In genomic region chr20:62708591-62709536, GRCh38 we compare ENCODE assay signal across 10 cellular contexts. TPM values are rescaled to one million over a fixed set of nuclear protein-coding genes. Genes with fewer than 3 reads are reported as not detected.
DNase-seq lines count a peak whose midpoint lies in the region; ATAC-seq and TF ChIP-seq lines count a peak whose summit lies in the region.
"Had no signal": no experiment of that assay in that cellular context is flagged by ENCODE, and none has a peak within 500 bp of the region (broad histone marks: within the 10 kb centered on the region; RNA-seq: fewer than 3 reads in every experiment).

Gene NTSR1, plus strand, starts transcription at chr20:62708836. Its CDS starts 372 bp downstream, at chr20:62709208.

- H3K4me1 Mint-ChIP-seq in WTC11, result 0 out of 2 replicates have a peak, but pooled peaks cover 3% of the 10 kb centered on the region

- POLR2A ChIA-PET in WTC11 (lab: Charles Lee), result no interaction called here

- H3K4me1 ChIP-seq in left ventricle myocardium inferior, result peaks cover 28% of the 10 kb centered on the region
- no peaks in the 10 kb centered on the region for H3K4me1 ChIP-seq in iPS-18a (ENCODE audit: control insufficient read depth, low read depth, low read length)

- no peak within 1 kb of the TSS for H3K9ac ChIP-seq in iPS-18a (ENCODE audit: low read length)

- H3K27me3 ChIP-seq in left ventricle myocardium inferior (ENCODE audit: low read depth), result peaks cover 72% of the 10 kb centered on the region
- peaks cover 49% of the 10 kb centered on the region for H3K27me3 ChIP-seq in iPS-18a (ENCODE audit: control insufficient read depth, insufficient read depth, low read length)

- peak within 1 kb of the TSS; percentile 77 for H3K4me3 Mint-ChIP-seq in WTC11
- H3K4me3 Mint-ChIP-seq: memory B cell had no signal

- intact Hi-C loops in left ventricle myocardium inferior (cut with micrococcal nuclease), result no loop called here
- intact Hi-C loops in cardiac septum (cut with DNase I), result no loop called here

- H3K36me3 ChIP-seq in left ventricle myocardium inferior, result no peaks in the 10 kb centered on the region
- no peaks in the 10 kb centered on the region for H3K36me3 ChIP-seq in iPS-18a (ENCODE audit: control insufficient read depth, low read depth, low read length)

- CTCF ChIA-PET in WTC11 (lab: Charles Lee), result interaction anchor here (0.6 to 4.7 kb wide), 29 partner anchors 10 to 209 kb away, joined by 3 to 38 read pairs (median 4); partner anchors contain the start of genes COL9A3 and SLCO4A1

- H3K36me3 Mint-ChIP-seq in WTC11, result no peaks in the 10 kb centered on the region
- H3K36me3 Mint-ChIP-seq: memory B cell had no signal

- DNase-seq in left ventricle myocardium inferior (no peak), cardiac septum (ENCODE audit: low spot score) (no peak), WTC11 (ENCODE audit: low spot score) (peak; percentile 67), mesenteric fat pad (ENCODE audit: low spot score) (no peak), NCI-H146 treated with DMSO at 0.1 percent for 48 hours (lab: John Stamatoyannopoulos, UW; ENCODE audit: unreplicated experiment) (no peak), coronary artery (ENCODE audit: low spot score) (no peak)
- DNase-seq: NCI-H1092 had no signal

- H3K4me3 ChIP-seq in left ventricle myocardium inferior (peak within 1 kb of the TSS; percentile 42), iPS-18a (ENCODE audit: low read length) (peak within 1 kb of the TSS; percentile 38), coronary artery (no peak within 1 kb of the TSS)

- no peaks in the 10 kb centered on the region for H3K9me3 ChIP-seq in left ventricle myocardium inferior (replicated peaks)
- no peaks in the 10 kb centered on the region for H3K9me3 ChIP-seq in iPS-18a (ENCODE audit: control insufficient read depth, low read depth, low read length)

- TF ChIP-seq CTCF in left ventricle myocardium inferior (IDR thresholded peaks at IDR 0.05; ENCODE audit: borderline replicate concordance) (no peak), WTC11 (IDR thresholded peaks at IDR 0.05) (no peak), coronary artery (IDR thresholded peaks at IDR 0.05) (no peak)

- no peak within 1 kb of the TSS for H3K27ac Mint-ChIP-seq in WTC11
- H3K27ac Mint-ChIP-seq: memory B cell had no signal

- H3K9me3 Mint-ChIP-seq in WTC11, result no peaks in the 10 kb centered on the region
- H3K9me3 Mint-ChIP-seq: memory B cell had no signal

- H3K27me3 Mint-ChIP-seq in WTC11 (ENCODE audit: low read depth), result peaks cover 35% of the 10 kb centered on the region

- peak; percentile 36 for ATAC-seq in WTC11
- no peak for ATAC-seq in GM18519 (IDR thresholded peaks at IDR 0.05; ENCODE audit: low FRiP score, unreplicated experiment)

- H3K27ac ChIP-seq in left ventricle myocardium inferior (replicated peaks), result no peak within 1 kb of the TSS
- H3K27ac ChIP-seq in iPS-18a (ENCODE audit: low read length), result no peak within 1 kb of the TSS
- no peak within 1 kb of the TSS for H3K27ac ChIP-seq in coronary artery

TF ChIP-seq in WTC11, 78 proteins besides CTCF, POLR2A, EP300 and RAD21:
- TF ChIP-seq MAX (CRISPR knock-in tag; IDR thresholded peaks at IDR 0.05) (peak; percentile 39; the same call in 1 of the 2 replicates), ZNF138 (CRISPR knock-in tag; conservative IDR thresholded peaks at IDR 0.05) (0 out of 2 replicates have a peak, but pooled peaks have one; percentile 26), PRDM15 (CRISPR knock-in tag; IDR thresholded peaks at IDR 0.05) (peak; percentile 26; the same call in 1 of the 2 replicates), NFATC4 (CRISPR knock-in tag; IDR thresholded peaks at IDR 0.05) (0 out of 2 replicates have a peak, but pooled peaks have one; percentile 51), JAZF1 (CRISPR knock-in tag; IDR thresholded peaks at IDR 0.05) (no peak), MYBL2 (CRISPR knock-in tag; IDR thresholded peaks at IDR 0.05) (no peak), HMGXB4 (CRISPR knock-in tag; IDR thresholded peaks at IDR 0.05) (peak; percentile 67; the same call in 1 of the 2 replicates), ETV6 (CRISPR knock-in tag; IDR thresholded peaks at IDR 0.05) (peak; percentile 44; the same call in 1 of the 2 replicates), ATF2 (CRISPR knock-in tag; IDR thresholded peaks at IDR 0.05; ENCODE audit: borderline replicate concordance, low read depth) (no peak), FOXP4 (CRISPR knock-in tag; IDR thresholded peaks at IDR 0.05) (0 out of 2 replicates have a peak, but pooled peaks have one; percentile 2), SOX15 (CRISPR knock-in tag; IDR thresholded peaks at IDR 0.05) (no peak), ATF1 (CRISPR knock-in tag; IDR thresholded peaks at IDR 0.05) (no peak)

RNA-seq across cellular contexts. Expression of gene NTSR1, which starts in this region (rescaled TPM):
- total RNA-seq in left ventricle myocardium inferior (not detected), cardiac septum (0.08 TPM), WTC11 (2021) (0.57 to 0.85 TPM (median 0.63 TPM) in 3 replicates), mesenteric fat pad (not detected)

Comparison
In these comparisons a context has a peak if more than half of its experiments do, and no peak if none do; other contexts are left out.
1. Peak in DNase-seq and ATAC-seq in WTC11; RNA of the gene not detected or under 1 TPM.